ENCODE assay signal across 29 cellular contexts in genomic region chr3:106452096-106452495, GRCh38.
"Had no signal": no experiment of that assay in that cellular context is flagged by ENCODE, and none has a peak within 500 bp of the region (broad histone marks: within the 10 kb centered on the region; RNA-seq: fewer than 3 reads in every experiment).

No MANE protein-coding gene starts in this region.

- H3K9ac ChIP-seq: SK-N-SH had no signal

- H3K4me1 ChIP-seq: adrenal gland, body of pancreas, prostate gland, stomach, testis, transverse colon had no signal

- H3K36me3 ChIP-seq: adrenal gland, gastrocnemius medialis, ovary, prostate gland, right atrium auricular region, stomach, transverse colon had no signal

- H3K79me2 ChIP-seq: hepatocyte had no signal

- H2AFZ ChIP-seq: hepatocyte had no signal

- H3K9me2 ChIP-seq: SK-N-SH had no signal

- H3K27ac Mint-ChIP-seq: activated CD4-positive, alpha-beta T cell treated with anti-CD3 and anti-CD28 coated beads, Interleukin-2, amount 10 ng/mL, durations not matched to agents 7 days and 5 days; activated naive CD8-positive, alpha-beta T cell; activated T-cell treated with anti-CD3 and anti-CD28 coated beads, Interleukin-2, amount 50 U/mL, for 72 hours; naive B cell; nephron progenitor cell; stimulated activated naive B cell treated with anti-CD40 and anti-IgM and Interleukin-4, amounts not matched to agents 10 μg/mL and 1 μg/mL and 100 μg/mL, for 72 hours; T-helper 17 cell had no signal

- H3K4me3 Mint-ChIP-seq: activated CD4-positive, alpha-beta T cell treated with anti-CD3 and anti-CD28 coated beads, Interleukin-2, amount 10 ng/mL, durations not matched to agents 7 days and 5 days; activated naive CD8-positive, alpha-beta T cell; activated T-cell treated with anti-CD3 and anti-CD28 coated beads, Interleukin-2, amount 50 U/mL, for 72 hours; naive B cell; nephron progenitor cell; stimulated activated naive B cell treated with anti-CD40 and anti-IgM and Interleukin-4, amounts not matched to agents 10 μg/mL and 1 μg/mL and 100 μg/mL, for 72 hours; T-helper 17 cell had no signal

- H3K4me1 Mint-ChIP-seq: T-helper 17 cell had no signal

- H3K9me3 ChIP-seq: adrenal gland, body of pancreas, gastrocnemius medialis, ovary, prostate gland, right atrium auricular region, SK-N-SH, stomach, testis, transverse colon had no signal

- H3K27me3 ChIP-seq: adrenal gland, body of pancreas, gastrocnemius medialis, hepatocyte, ovary, right atrium auricular region, stomach, testis, transverse colon had no signal

- H3K27me3 Mint-ChIP-seq: activated CD4-positive, alpha-beta T cell treated with anti-CD3 and anti-CD28 coated beads, Interleukin-2, amount 10 ng/mL, durations not matched to agents 7 days and 5 days; activated naive CD8-positive, alpha-beta T cell; naive B cell; stimulated activated naive B cell treated with anti-CD40 and anti-IgM and Interleukin-4, amounts not matched to agents 10 μg/mL and 1 μg/mL and 100 μg/mL, for 72 hours; T-helper 17 cell had no signal

- H3K4me2 ChIP-seq: hepatocyte, SK-N-SH had no signal

- H3K27ac ChIP-seq: adrenal gland, body of pancreas, coronary artery, gastrocnemius medialis, hepatocyte, ovary, prostate gland, right atrium auricular region, stomach, testis, transverse colon had no signal

- DNase-seq: activated CD4-positive, alpha-beta T cell treated with anti-CD3 and anti-CD28 coated beads for 1 hour; activated CD4-positive, alpha-beta T cell treated with anti-CD3 and anti-CD28 coated beads, Interleukin-2, amount 10 ng/mL, durations not matched to agents 7 days and 5 days; activated effector memory CD4-positive, alpha-beta T cell treated with Interleukin-2 at 50 U/mL for 16 hours; activated naive CD4-positive, alpha-beta T cell treated with Interleukin-2 at 50 U/mL for 16 hours; activated T-cell treated with anti-CD3 and anti-CD28 coated beads for 4 hours; activated T-cell treated with anti-CD3 and anti-CD28 coated beads, Interleukin-2, amount 50 U/mL, for 72 hours; aorta; body of pancreas; gastrocnemius medialis; left cardiac atrium; left ventricle myocardium superior; naive B cell; nephron progenitor cell; ovary; SK-N-SH; stimulated activated CD4-positive, alpha-beta T cell treated with anti-CD3 and anti-CD28 coated beads, Interleukin-15, amount 100 ng/mL, for 24 hours; stimulated activated CD4-positive, alpha-beta T cell treated with anti-CD3 and anti-CD28 coated beads, Interleukin-2, amount 100 ng/mL, for 24 hours; stimulated activated naive B cell treated with anti-CD40 and anti-IgM and Interleukin-4, amounts not matched to agents 10 μg/mL and 1 μg/mL and 100 μg/mL, for 72 hours; stomach; T-helper 17 cell; T1000; testis; transverse colon had no signal

- H3K4me3 ChIP-seq: adrenal gland, body of pancreas, coronary artery, gastrocnemius medialis, hepatocyte, ovary, prostate gland, right atrium auricular region, stomach, testis, transverse colon had no signal
